Comparison of ENCODE assay signal across 31 cellular contexts in genomic region chr1:178551307-178551706, GRCh38. TPM values are rescaled to one million over a fixed set of nuclear protein-coding genes. Genes with fewer than 3 reads are reported as not detected.
"Had no signal": no experiment of that assay in that cellular context is flagged by ENCODE, and none has a peak within 500 bp of the region (broad histone marks: within the 10 kb centered on the region; RNA-seq: fewer than 3 reads in every experiment).

No MANE protein-coding gene starts in this region.

- ATAC-seq: esophagus mucosa; gastrocnemius medialis; naive thymus-derived CD8-positive, alpha-beta T cell; stimulated activated naive CD8-positive, alpha-beta T cell treated with anti-CD3 and anti-CD28 coated beads, Interleukin-15, amount 100 ng/mL, for 72 hours; upper lobe of right lung had no signal

- H3K27me3 ChIP-seq: gastrocnemius medialis, right atrium auricular region, sigmoid colon, suprapubic skin, transverse colon, upper lobe of right lung, uterus had no signal

- DNase-seq: effector CD4-positive, alpha-beta T cell; endodermal cell; foreskin fibroblast; gastrocnemius medialis; head of caudate nucleus; nephron progenitor cell; nucleus accumbens; sigmoid colon; stimulated activated CD4-positive, alpha-beta T cell treated with anti-CD3 and anti-CD28 coated beads, Interleukin-2, amount 100 ng/mL, for 24 hours; stimulated activated CD4-positive, alpha-beta T cell treated with anti-CD3 and anti-CD28 coated beads, Interleukin-4, amount 100 ng/mL, for 24 hours; stimulated activated naive CD8-positive, alpha-beta T cell treated with anti-CD3 and anti-CD28 coated beads, Interleukin-15, amount 100 ng/mL, for 72 hours; transverse colon; upper lobe of right lung; uterus had no signal

- H3K27me3 Mint-ChIP-seq: stimulated activated naive CD8-positive, alpha-beta T cell treated with anti-CD3 and anti-CD28 coated beads, Interleukin-15, amount 100 ng/mL, for 72 hours had no signal

- H3K27ac Mint-ChIP-seq: endodermal cell; naive thymus-derived CD8-positive, alpha-beta T cell; stimulated activated effector memory CD8-positive, alpha-beta T cell treated with anti-CD3 and anti-CD28 coated beads, Interleukin-12 subunit alpha, Interleukin-12 subunit beta, amount 100 ng/mL, for 72 hours; stimulated activated naive CD8-positive, alpha-beta T cell treated with anti-CD3 and anti-CD28 coated beads, Interleukin-15, amount 100 ng/mL, for 72 hours had no signal

- H3K4me1 Mint-ChIP-seq: endodermal cell; nephron progenitor cell; stimulated activated effector memory CD8-positive, alpha-beta T cell treated with anti-CD3 and anti-CD28 coated beads, Interleukin-12 subunit alpha, Interleukin-12 subunit beta, amount 100 ng/mL, for 72 hours; stimulated activated naive CD8-positive, alpha-beta T cell treated with anti-CD3 and anti-CD28 coated beads, Interleukin-15, amount 100 ng/mL, for 72 hours had no signal

- H3K36me3 Mint-ChIP-seq: stimulated activated effector memory CD8-positive, alpha-beta T cell treated with anti-CD3 and anti-CD28 coated beads, Interleukin-12 subunit alpha, Interleukin-12 subunit beta, amount 100 ng/mL, for 72 hours had no signal

- H3K4me3 Mint-ChIP-seq: endodermal cell; naive thymus-derived CD8-positive, alpha-beta T cell; nephron progenitor cell; stimulated activated effector memory CD8-positive, alpha-beta T cell treated with anti-CD3 and anti-CD28 coated beads, Interleukin-12 subunit alpha, Interleukin-12 subunit beta, amount 100 ng/mL, for 72 hours; stimulated activated naive CD8-positive, alpha-beta T cell treated with anti-CD3 and anti-CD28 coated beads, Interleukin-15, amount 100 ng/mL, for 72 hours had no signal

- H3K27ac ChIP-seq: coronary artery, epithelial cell of prostate, gastrocnemius medialis, prostate gland, right atrium auricular region, sigmoid colon, suprapubic skin, transverse colon, upper lobe of right lung, uterus had no signal

- H3K4me1 ChIP-seq: gastrocnemius medialis, prostate gland, right atrium auricular region, suprapubic skin, transverse colon, upper lobe of right lung, uterus had no signal

- H3K4me3 ChIP-seq: coronary artery, gastrocnemius medialis, prostate gland, right atrium auricular region, sigmoid colon, suprapubic skin, transverse colon, upper lobe of right lung, uterus had no signal

- H3K9me3 ChIP-seq: gastrocnemius medialis, prostate gland, right atrium auricular region, sigmoid colon, suprapubic skin, upper lobe of right lung, uterus had no signal

- H3K36me3 ChIP-seq: gastrocnemius medialis, prostate gland, right atrium auricular region, suprapubic skin, transverse colon, upper lobe of right lung, uterus had no signal

RNA-seq across cellular contexts. Expression of gene TEX35, which starts 38.4 kb away (rescaled TPM):
- total RNA-seq: dermis microvascular lymphatic vessel endothelial cell; endodermal cell; gastrocnemius medialis; glomerular endothelial cell; lung microvascular endothelial cell; mesenteric fat pad; myocyte; naive thymus-derived CD8-positive, alpha-beta T cell; osteocyte; sigmoid colon; skeletal muscle tissue; transverse colon; upper lobe of right lung; uterus had no signal
- polyA plus RNA-seq: naive thymus-derived CD8-positive, alpha-beta T cell; sigmoid colon had no signal

RNA-seq across cellular contexts. Expression of gene CLEC20A, which starts 54.5 kb away (rescaled TPM):
- total RNA-seq: dermis microvascular lymphatic vessel endothelial cell, esophagus mucosa, gastrocnemius medialis, glomerular endothelial cell, lower leg skin, lung microvascular endothelial cell, mesenteric fat pad, myocyte, osteocyte, prostate gland, sigmoid colon, skeletal muscle tissue, suprapubic skin, transverse colon, upper lobe of right lung, uterus had no signal
- polyA plus RNA-seq: keratinocyte; naive thymus-derived CD8-positive, alpha-beta T cell had no signal
